Comparison of ENCODE assay signal across 25 cellular contexts in genomic region chr9:107435415-107435814, GRCh38. TPM values are rescaled to one million over a fixed set of nuclear protein-coding genes. Genes with fewer than 3 reads are reported as not detected.
A peak's percentile ranks its signal among the peaks of the same experiment; 100 is the strongest.
DNase-seq lines count a peak whose midpoint lies in the region; ATAC-seq, FAIRE-seq and TF ChIP-seq lines count a peak whose summit lies in the region.
"Had no signal": no experiment of that assay in that cellular context is flagged by ENCODE, and none has a peak within 500 bp of the region (broad histone marks: within the 10 kb centered on the region; RNA-seq: fewer than 3 reads in every experiment).

No MANE protein-coding gene starts in this region.

- H3K79me1 ChIP-seq in IMR-90 (ENCODE audit: low read depth in 1 of 2, low read length in 2 of 2), result no peaks in the 10 kb centered on the region

- H3K27ac ChIP-seq in HepG2 (ENCODE audit: extremely low read length, insufficient read depth, low read length) (no peak overlapping the region), right lobe of liver (no peak overlapping the region), IMR-90 (ENCODE audit: insufficient read depth, low read length) (no peak overlapping the region), K562 (ENCODE audit: extremely low read depth, low read depth, low read length) (no peak overlapping the region), neural progenitor cell (no peak overlapping the region)
- H3K27ac ChIP-seq: 22Rv1, BLaER1 had no signal

- H3K4me1 ChIP-seq in HepG2 (ENCODE audit: insufficient read depth, low read length) (no peaks in the 10 kb centered on the region), right lobe of liver (no peaks in the 10 kb centered on the region), IMR-90 (ENCODE audit: control insufficient read depth, insufficient read depth, low read length) (peaks cover 3% of the 10 kb centered on the region; the same call in 1 of the 2 replicates), K562 (replicated peaks in 1 of 2; ENCODE audit: control insufficient read depth in 2 of 2, insufficient read depth in 2 of 2, low read length in 2 of 2) (no peaks in the 10 kb centered on the region), neural progenitor cell (peaks cover 26% of the 10 kb centered on the region)
- H3K4me1 ChIP-seq: BE2C, BLaER1 had no signal

- H3K4me3 ChIP-seq in HepG2 (replicated peaks in 1 of 3; ENCODE audit: insufficient read depth in 1 of 3, low read depth in 2 of 3, low read length in 3 of 3), result no peak overlapping the region
- H3K4me3 ChIP-seq in right lobe of liver, result no peak overlapping the region
- H3K4me3 ChIP-seq in IMR-90 (ENCODE audit: insufficient read depth, low read depth, low read length), result no peak overlapping the region
- no peak overlapping the region for H3K4me3 ChIP-seq in K562
- no peak overlapping the region for H3K4me3 ChIP-seq in neural progenitor cell
- H3K4me3 ChIP-seq: BLaER1 had no signal

- 50% methylated on average over 1 of the region's 1 CpG for WGBS in HepG2 (ENCODE audit: low lambda C conversion rate)
- no CpG with 5 or more reads among the region's 1 CpG for WGBS in right lobe of liver (ENCODE audit: insufficient coverage, low coverage, low lambda C conversion rate, missing lambda C conversion rate)
- WGBS in IMR-90 (ENCODE audit: extremely low coverage in 2 of 2, insufficient read length in 1 of 2), 2 experiments, result no CpG with 5 or more reads among the region's 1 CpG
- 0% methylated on average over 1 of the region's 1 CpG for WGBS in K562 (ENCODE audit: insufficient coverage, low coverage, missing lambda C conversion rate)

- no peak overlapping the region for H2BK5ac ChIP-seq in IMR-90 (ENCODE audit: low read depth, low read length, poor library complexity, severe bottlenecking)

- DNase-seq in HepG2 (ENCODE audit: low spot score) (no peak), right lobe of liver (no peak), IMR-90 (no peak), K562 (ENCODE audit: extremely low read depth in 1 of 4, low spot score in 3 of 4) (no peak), neural progenitor cell (ENCODE audit: low spot score) (no peak), DMS53 treated with DMSO at 0.1 percent for 48 hours (lab: John Stamatoyannopoulos, UW; ENCODE audit: unreplicated experiment) (no peak), cardiac septum (ENCODE audit: low spot score) (no peak), DMS114 treated with DMSO at 0.1 percent for 48 hours (lab: John Stamatoyannopoulos, UW; ENCODE audit: unreplicated experiment) (no peak)
- DNase-seq: ACHN; BE2C; C1 segment of cervical spinal cord; Caco-2; Calu3; CD4-positive, alpha-beta T cell; CD8-positive, alpha-beta T cell; DMS153; DMS53; DMS79 treated with DMSO at 0.1 percent for 48 hours; GF-D8 had no signal

- TF ChIP-seq RAD21 in HepG2 (CRISPR knock-in tag; IDR thresholded peaks at IDR 0.05) (no peak), IMR-90 (IDR thresholded peaks at IDR 0.05; ENCODE audit: low read length) (no peak), K562 (CRISPR knock-in tag; conservative IDR thresholded peaks at IDR 0.05 in 1 of 2, IDR thresholded peaks at IDR 0.05 in 1 of 2) (no peak)

- no peak overlapping the region for H3K23ac ChIP-seq in IMR-90 (ENCODE audit: low read depth, low read length)

- H3K4ac ChIP-seq in IMR-90 (ENCODE audit: low read depth, low read length), result no peak overlapping the region

- POLR2A ChIA-PET in HepG2 (lab: Yijun Ruan, JAX), result no interaction called here
- POLR2A ChIA-PET in IMR-90 (lab: Charles Lee; ENCODE audit: unreplicated experiment), result no interaction called here
- POLR2A ChIA-PET in K562 (lab: Yijun Ruan, JAX), result no interaction called here

- no peaks in the 10 kb centered on the region for H3K79me2 ChIP-seq in HepG2 (ENCODE audit: insufficient read depth, low read length)
- H3K79me2 ChIP-seq in K562 (ENCODE audit: control insufficient read depth, insufficient read depth, low read length), result no peaks in the 10 kb centered on the region
- no peaks in the 10 kb centered on the region for H3K79me2 ChIP-seq in neural progenitor cell (ENCODE audit: low read depth)

- TF ChIP-seq POLR2A in HepG2 (IDR thresholded peaks at IDR 0.05; ENCODE audit: insufficient read depth in 1 of 2, low read depth in 2 of 2, low read length in 2 of 2) (no peak), right lobe of liver (IDR thresholded peaks at IDR 0.05) (no peak), IMR-90 (IDR thresholded peaks at IDR 0.05; ENCODE audit: low read depth, low read length) (no peak), K562 (conservative IDR thresholded peaks at IDR 0.05) (no peak)

- H4K5ac ChIP-seq in IMR-90 (ENCODE audit: low read depth, low read length), result no peak overlapping the region

- H3K56ac ChIP-seq in IMR-90 (ENCODE audit: extremely low read depth, insufficient read depth, low read length), result no peak overlapping the region

- CTCF ChIA-PET in HepG2 (lab: Yijun Ruan, JAX; ENCODE audit: low intra/inter-chr PET ratio, low total read pairs), result no interaction called here
- CTCF ChIA-PET in IMR-90 (lab: Yijun Ruan, JAX), result interaction anchor here (0.6 to 1.4 kb wide), 2 partner anchors 10 to 176 kb away, joined by 4 to 6 read pairs; no protein-coding TSS in a partner anchor
- CTCF ChIA-PET in K562 (lab: Yijun Ruan, JAX; ENCODE audit: low intra/inter-chr PET ratio), result no interaction called here

- no peak overlapping the region for H2BK20ac ChIP-seq in IMR-90 (ENCODE audit: low read depth, low read length)

- TF ChIP-seq EP300 in HepG2 (IDR thresholded peaks at IDR 0.05; ENCODE audit: low read depth in 2 of 2, low read length in 2 of 2) (no peak), HepG2 (CRISPR knock-in tag; IDR thresholded peaks at IDR 0.05; ENCODE audit: borderline replicate concordance) (no peak), K562 (IDR thresholded peaks at IDR 0.05; ENCODE audit: low read length) (no peak)

- H3K4me3 Mint-ChIP-seq in neural progenitor cell, result no peak overlapping the region
- H3K4me3 Mint-ChIP-seq: CD4-positive, alpha-beta T cell; CD8-positive, alpha-beta T cell had no signal

- no peak overlapping the region for H3K4me2 ChIP-seq in HepG2 (ENCODE audit: low read depth, low read length)
- H3K4me2 ChIP-seq in IMR-90 (ENCODE audit: low read depth, low read length), result no peak overlapping the region
- H3K4me2 ChIP-seq in K562 (ENCODE audit: insufficient read depth, low read length), result no peak overlapping the region
- no peak overlapping the region for H3K4me2 ChIP-seq in neural progenitor cell
- H3K4me2 ChIP-seq: BLaER1 had no signal

- dilution Hi-C loops in IMR-90 (cut with HindIII; ENCODE audit: low sequenced_read_pairs, unreplicated experiment), result no loop called here

- intact Hi-C loops in HepG2 (cut with micrococcal nuclease; ENCODE audit: unreplicated experiment) (no loop called here), right lobe of liver (cut with DNase I) (no loop called here), IMR-90 (cut with micrococcal nuclease) (no loop called here), K562 (cut with micrococcal nuclease) (no loop called here), cardiac septum (cut with DNase I) (no loop called here)

- H3K27me3 ChIP-seq in HepG2 (ENCODE audit: control insufficient read depth in 1 of 2, insufficient read depth in 2 of 2, low read length in 2 of 2), result 0 out of 5 replicates have a peak, but pooled peaks cover 0 to 3% of the 10 kb centered on the region in 2 experiments
- H3K27me3 ChIP-seq in right lobe of liver, result no peaks in the 10 kb centered on the region
- H3K27me3 ChIP-seq in IMR-90 (ENCODE audit: control insufficient read depth, insufficient read depth, low read length), result peaks cover 2% of the 10 kb centered on the region
- H3K27me3 ChIP-seq in K562 (ENCODE audit: control insufficient read depth in 2 of 2, insufficient read depth in 2 of 2, low read length in 2 of 2), result peaks cover 9 to 33% of the 10 kb centered on the region in 2 experiments; a peak in 3 of 5 replicates
- H3K27me3 ChIP-seq in neural progenitor cell, result no peaks in the 10 kb centered on the region
- H3K27me3 ChIP-seq: BLaER1 had no signal

- no peak overlapping the region for H4K8ac ChIP-seq in IMR-90 (ENCODE audit: low read depth in 2 of 2, low read length in 2 of 2)

- H2BK15ac ChIP-seq in IMR-90 (ENCODE audit: low read depth, low read length), result no peak overlapping the region

- peaks cover 9% of the 10 kb centered on the region for H3K27me3 Mint-ChIP-seq in neural progenitor cell (ENCODE audit: insufficient read depth, low read depth)

- H3F3A ChIP-seq in neural progenitor cell (ENCODE audit: low read depth), result peaks cover 16% of the 10 kb centered on the region

- FAIRE-seq in HepG2 (lab: Jason Lieb, UNC) (no peak), K562 (lab: Jason Lieb, UNC) (no peak)
- FAIRE-seq: D721Med, G401.6, GM12891, GM19239 had no signal

- no peak overlapping the region for H2AK5ac ChIP-seq in IMR-90 (ENCODE audit: low read depth, low read length)

- ATAC-seq in HepG2 (no peak), right lobe of liver (no peak), IMR-90 (ENCODE audit: low read depth) (no peak), K562 (no peak)
- ATAC-seq: CD8-positive, alpha-beta T cell had no signal

- no peak overlapping the region for H3K27ac Mint-ChIP-seq in neural progenitor cell
- H3K27ac Mint-ChIP-seq: CD4-positive, alpha-beta T cell; CD8-positive, alpha-beta T cell had no signal

- H3K14ac ChIP-seq in IMR-90 (replicated peaks; ENCODE audit: low read depth, low read length), result no peak overlapping the region

- H3K18ac ChIP-seq in IMR-90 (ENCODE audit: low read depth, low read length), result no peak overlapping the region

- H2AK9ac ChIP-seq in IMR-90 (replicated peaks; ENCODE audit: low read depth, low read length, poor library complexity), result no peak overlapping the region

- no peak overlapping the region for H2BK120ac ChIP-seq in IMR-90 (ENCODE audit: low read depth, low read length)

- no peaks in the 10 kb centered on the region for H3K36me3 ChIP-seq in HepG2 (replicated peaks in 1 of 2; ENCODE audit: control insufficient read depth in 1 of 2, insufficient read depth in 2 of 2, low read length in 2 of 2)
- H3K36me3 ChIP-seq in right lobe of liver, result no peaks in the 10 kb centered on the region
- H3K36me3 ChIP-seq in IMR-90 (ENCODE audit: control insufficient read depth, insufficient read depth, low read length), result no peaks in the 10 kb centered on the region
- H3K36me3 ChIP-seq in K562 (ENCODE audit: control insufficient read depth, insufficient read depth, low read length), result no peaks in the 10 kb centered on the region
- H3K36me3 ChIP-seq in neural progenitor cell, result no peaks in the 10 kb centered on the region
- H3K36me3 ChIP-seq: BE2C, BLaER1 had no signal

- H3K4me1 Mint-ChIP-seq in neural progenitor cell, result peaks cover 9% of the 10 kb centered on the region

- no TSS peak for BruUV-seq in HepG2 (replicated peaks; lab: Mats Ljungman, UMichigan)
- no TSS peak for BruUV-seq in IMR-90 (replicated peaks; lab: Mats Ljungman, UMichigan)
- no TSS peak for BruUV-seq in K562 (replicated peaks; lab: Mats Ljungman, UMichigan)

- no peak overlapping the region for H3K9ac ChIP-seq in HepG2 (ENCODE audit: insufficient read depth, low read depth, low read length)
- H3K9ac ChIP-seq in IMR-90 (ENCODE audit: low read depth, low read length), result no peak overlapping the region
- H3K9ac ChIP-seq in K562 (ENCODE audit: insufficient read depth in 1 of 2, low read depth in 2 of 2, low read length in 2 of 2), result no peak overlapping the region
- no peak overlapping the region for H3K9ac ChIP-seq in neural progenitor cell
- H3K9ac ChIP-seq: BLaER1 had no signal

- H2AFZ ChIP-seq in HepG2 (ENCODE audit: low read length), result no peak overlapping the region
- H2AFZ ChIP-seq in IMR-90 (replicated peaks; ENCODE audit: low read length, poor library complexity), result no peak overlapping the region
- no peak overlapping the region for H2AFZ ChIP-seq in K562 (ENCODE audit: low read depth, low read length)
- peak overlapping the region; percentile 17 for H2AFZ ChIP-seq in neural progenitor cell (replicated peaks)

- in situ Hi-C loops in HepG2 (cut with HindIII; ENCODE audit: extremely low pct_ligation_motif_present, low pct_unique_long_range_greater_than_20kb) (no loop called here), IMR-90 (cut with MboI; ENCODE audit: low sequenced_read_pairs) (no loop called here), K562 (cut with MboI) (no loop called here)

- no peaks in the 10 kb centered on the region for H3K36me3 Mint-ChIP-seq in neural progenitor cell
- H3K36me3 Mint-ChIP-seq: CD8-positive, alpha-beta T cell had no signal

- H3K9me1 ChIP-seq in IMR-90 (ENCODE audit: insufficient read depth, low read length) (no peaks in the 10 kb centered on the region; the same call in 1 of the 2 replicates), K562 (ENCODE audit: control insufficient read depth, insufficient read depth, low read length) (no peaks in the 10 kb centered on the region)

- H3K9me3 Mint-ChIP-seq in neural progenitor cell, result no peaks in the 10 kb centered on the region
- H3K9me3 Mint-ChIP-seq: CD4-positive, alpha-beta T cell; CD8-positive, alpha-beta T cell had no signal

- TF ChIP-seq CTCF in HepG2 (CRISPR knock-in tag; IDR thresholded peaks at IDR 0.05) (no peak), right lobe of liver (IDR thresholded peaks at IDR 0.05) (no peak), IMR-90 (conservative IDR thresholded peaks at IDR 0.05; ENCODE audit: low read depth, low read length) (no peak), K562 (IDR thresholded peaks at IDR 0.05 in 2 of 3, conservative IDR thresholded peaks at IDR 0.05 in 1 of 3; ENCODE audit: insufficient read depth in 2 of 3, low read depth in 1 of 3, low read length in 3 of 3) (no peak), neural progenitor cell (IDR thresholded peaks at IDR 0.05) (no peak)

- H3K9me3 ChIP-seq in HepG2 (ENCODE audit: low read length), result no peaks in the 10 kb centered on the region
- H3K9me3 ChIP-seq in right lobe of liver, result no peaks in the 10 kb centered on the region
- no peaks in the 10 kb centered on the region for H3K9me3 ChIP-seq in IMR-90 (ENCODE audit: control insufficient read depth, insufficient read depth, low read length)
- no peaks in the 10 kb centered on the region for H3K9me3 ChIP-seq in K562 (replicated peaks; ENCODE audit: control insufficient read depth, insufficient read depth, low read depth, low read length)
- H3K9me3 ChIP-seq in neural progenitor cell (ENCODE audit: low read depth), result no peaks in the 10 kb centered on the region
- H3K9me3 ChIP-seq: BE2C, BLaER1, Caco-2 had no signal

- H4K20me1 ChIP-seq in HepG2 (ENCODE audit: insufficient read depth, low read length) (no peaks in the 10 kb centered on the region), IMR-90 (ENCODE audit: insufficient read depth, low read length) (no peaks in the 10 kb centered on the region), K562 (replicated peaks; ENCODE audit: control insufficient read depth, insufficient read depth, low read length) (no peaks in the 10 kb centered on the region; the same call in 1 of the 2 replicates), neural progenitor cell (ENCODE audit: low read depth) (no peaks in the 10 kb centered on the region)
- H4K20me1 ChIP-seq: BLaER1 had no signal

- no peak overlapping the region for H4K91ac ChIP-seq in IMR-90 (ENCODE audit: insufficient read depth, low read depth, low read length)

RNA-seq across cellular contexts. Expression of gene KLF4, which starts 54.2 kb away (rescaled TPM):
- 0.20 TPM in 1 of 2 replicates, not detected in the other for total RNA-seq in HepG2 (2016; rRNA removed; fragmentation: Illumina TruSeq; extraction: Trizol)
- not detected in 2 replicates for total RNA-seq in HepG2 (2016; cell fraction: cytosol; rRNA removed; fragmentation: Illumina TruSeq; extraction: Trizol; ENCODE audit: low read depth)
- 0.28 TPM in 1 of 2 replicates, not detected in the other for total RNA-seq in HepG2 (2016; cell fraction: insoluble cytoplasmic fraction; rRNA removed; fragmentation: Illumina TruSeq; extraction: Trizol)
- 0.09 and 0.17 TPM in 2 replicates for total RNA-seq in HepG2 (2016; cell fraction: membrane; rRNA removed; fragmentation: Illumina TruSeq; extraction: Trizol)
- total RNA-seq in HepG2 (2016; cell fraction: nucleus; rRNA removed; fragmentation: Illumina TruSeq; extraction: Trizol), result 0.40 and 0.88 TPM in 2 replicates
- 0.37 and 0.55 TPM in 2 replicates for polyA plus RNA-seq in HepG2 (2011; rRNA removed)
- 0.42 and 0.46 TPM in 2 replicates for polyA plus RNA-seq in HepG2 (2011; cell fraction: cytosol; rRNA removed)
- 1.9 and 2.3 TPM in 2 replicates for polyA plus RNA-seq in HepG2 (2011; cell fraction: nucleus; rRNA removed)
- polyA plus RNA-seq in HepG2 (2012), result 0.13 and 1.5 TPM in 2 replicates
- polyA plus RNA-seq in HepG2 (2016; cell fraction: cytosol; fragmentation: Illumina TruSeq; extraction: Trizol; ENCODE audit: low read depth), result not detected in 2 replicates
- 0.11 TPM in 1 of 2 replicates, not detected in the other for polyA plus RNA-seq in HepG2 (2016; cell fraction: insoluble cytoplasmic fraction; fragmentation: Illumina TruSeq; extraction: Trizol; ENCODE audit: low read depth)
- polyA plus RNA-seq in HepG2 (2016; cell fraction: membrane; fragmentation: Illumina TruSeq; extraction: Trizol; ENCODE audit: low read depth), result 0.07 and 0.26 TPM in 2 replicates
- polyA plus RNA-seq in HepG2 (2016; cell fraction: nucleus; fragmentation: Illumina TruSeq; extraction: Trizol; ENCODE audit: insufficient read depth, low read depth), result 0.53 and 0.56 TPM in 2 replicates
- 0.56 and 10.8 TPM in 2 replicates for polyA minus RNA-seq in HepG2 (2011; rRNA and poly(A)+ RNA removed; ENCODE audit: low replicate concordance)
- 0.26 and 1.2 TPM in 2 replicates for polyA minus RNA-seq in HepG2 (2011; cell fraction: cytosol; rRNA and poly(A)+ RNA removed)
- 1.1 and 1.3 TPM in 2 replicates for polyA minus RNA-seq in HepG2 (2011; cell fraction: nucleus; rRNA and poly(A)+ RNA removed)
- total RNA-seq in right lobe of liver, result 10 to 100 TPM in 2 of 6 experiments, 1 to 10 TPM in 4; 1.5 to 12.4 (median 5.9) TPM
- 1.3 and 2.2 TPM in 2 replicates for total RNA-seq in IMR-90 (2012; rRNA removed)
- polyA plus RNA-seq in IMR-90 (2012; rRNA removed), result 3.8 and 6.9 TPM in 2 replicates
- polyA plus RNA-seq in IMR-90 (2012; cell fraction: cytosol; rRNA removed), result 4.7 and 21.8 TPM in 2 replicates
- polyA plus RNA-seq in IMR-90 (2012; cell fraction: nucleus; rRNA removed; ENCODE audit: low replicate concordance), result 84.7 and 96.7 TPM in 2 replicates
- 0.40 and 0.62 TPM in 2 replicates for total RNA-seq in K562 (2011; cell fraction: chromatin; rRNA removed; ENCODE audit: low replicate concordance)
- total RNA-seq in K562 (2011; cell fraction: nucleolus; rRNA removed), result 0.67 and 0.79 TPM in 2 replicates
- 0.22 and 0.69 TPM in 2 replicates for total RNA-seq in K562 (2011; cell fraction: nucleoplasm; rRNA removed)
- total RNA-seq in K562 (2014; rRNA removed), result 0.24 and 0.27 TPM in 2 replicates
- 0.22 and 0.26 TPM in 2 replicates for total RNA-seq in K562 (2014; rRNA removed; fragmentation: Illumina TruSeq; extraction: Trizol)
- total RNA-seq in K562 (2015; rRNA removed; fragmentation: Illumina TruSeq; extraction: Trizol), result 0.11 and 0.23 TPM in 2 replicates
- 0.95 and 1.0 TPM in 2 replicates for total RNA-seq in K562 (2021)
- 0.08 and 0.29 TPM in 2 replicates for polyA plus RNA-seq in K562 (2011; rRNA removed)
- 0.04 and 0.55 TPM in 2 replicates for polyA plus RNA-seq in K562 (2011; cell fraction: cytosol; rRNA removed)
- 0.21 and 1.1 TPM in 2 replicates for polyA plus RNA-seq in K562 (2011; cell fraction: nucleus; rRNA removed)
- 0.38 and 1.2 TPM in 2 replicates for polyA plus RNA-seq in K562 (2012)
- 0.24 and 0.30 TPM in 2 replicates for polyA plus RNA-seq in K562 (2014; fragmentation: Illumina TruSeq; extraction: Trizol)
- polyA plus RNA-seq in K562 (2014; fragmentation: Nextera tagmentation; extraction: Ambion mirVana), result under 1 TPM; 0.04 to 0.07 TPM
- 0.09 and 0.57 TPM in 2 replicates for polyA plus RNA-seq in K562 (2014; rRNA removed)
- polyA minus RNA-seq in K562 (2011; rRNA and poly(A)+ RNA removed), result 0.30 TPM in 1 of 2 replicates, not detected in the other
- 0.73 and 0.95 TPM in 2 replicates for polyA minus RNA-seq in K562 (2011; cell fraction: cytosol; rRNA and poly(A)+ RNA removed)
- 0.56 and 0.94 TPM in 2 replicates for polyA minus RNA-seq in K562 (2011; cell fraction: nucleus; rRNA and poly(A)+ RNA removed)
- total RNA-seq in neural progenitor cell (ENCODE audit: low replicate concordance), result 0.51 and 2.1 TPM in 2 replicates
- 19.8 TPM for total RNA-seq in cardiac septum

Comparison
In these comparisons a context has a peak if more than half of its experiments do, and no peak if none do; other contexts are left out.
1. Of the 241 proteins assayed by ChIP-seq in both HepG2 and K562: peak only in HepG2: MAFF and MAFK; only in K562: MAFG; in both: none; in neither: 238.